1 cellular context compared by ENCODE assay signal in genomic region chr1:183915634-183916510, GRCh38.
A peak's percentile ranks its signal among the peaks of the same experiment; 100 is the strongest.
TF ChIP-seq lines count a peak whose summit lies in the region.

No MANE protein-coding gene starts in this region.

TF ChIP-seq in H1, 55 proteins besides CTCF, POLR2A, EP300 and RAD21 (continued from another document):
- TF ChIP-seq KDM4A (IDR thresholded peaks at IDR 0.05; ENCODE audit: low read depth, low read length, severe bottlenecking), result no peak
- no peak for TF ChIP-seq E2F6 (IDR thresholded peaks at IDR 0.05)
- no peak for TF ChIP-seq TAF7 (optimal IDR thresholded peaks at IDR 0.05; ENCODE audit: borderline replicate concordance, low read depth, low read length)
- peak; percentile 78 for TF ChIP-seq JUND (IDR thresholded peaks at IDR 0.05; ENCODE audit: low read length)
- no peak for TF ChIP-seq RNF2 (IDR thresholded peaks at IDR 0.05; ENCODE audit: borderline replicate concordance, low read depth, low read length, missing control alignments, poor library complexity, severe bottlenecking)
- TF ChIP-seq ATF3 (IDR thresholded peaks at IDR 0.05; ENCODE audit: insufficient read depth, low read depth, low read length), result peak; percentile 51; the same call in 1 of the 2 replicates
- TF ChIP-seq, protein P1, sequence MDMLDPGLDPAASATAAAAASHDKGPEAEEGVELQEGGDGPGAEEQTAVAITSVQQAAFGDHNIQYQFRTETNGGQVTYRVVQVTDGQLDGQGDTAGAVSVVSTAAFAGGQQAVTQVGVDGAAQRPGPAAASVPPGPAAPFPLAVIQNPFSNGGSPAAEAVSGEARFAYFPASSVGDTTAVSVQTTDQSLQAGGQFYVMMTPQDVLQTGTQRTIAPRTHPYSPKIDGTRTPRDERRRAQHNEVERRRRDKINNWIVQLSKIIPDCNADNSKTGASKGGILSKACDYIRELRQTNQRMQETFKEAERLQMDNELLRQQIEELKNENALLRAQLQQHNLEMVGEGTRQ (IDR thresholded peaks at IDR 0.05; ENCODE audit: low read length), result peak; percentile 51; the same call in 1 of the 2 replicates
- no peak for TF ChIP-seq CHD7 (IDR thresholded peaks at IDR 0.05; ENCODE audit: insufficient replicate concordance, low read length)
- TF ChIP-seq KDM1A (IDR thresholded peaks at IDR 0.05; ENCODE audit: borderline replicate concordance, low read length), result no peak
- no peak for TF ChIP-seq CEBPB (IDR thresholded peaks at IDR 0.05; ENCODE audit: low read depth, low read length)
- no peak for TF ChIP-seq POLR2AphosphoS5 (IDR thresholded peaks at IDR 0.05; ENCODE audit: low read depth, low read length)
- TF ChIP-seq CREB1 (IDR thresholded peaks at IDR 0.05), result no peak
- no peak for TF ChIP-seq PHF8 (conservative IDR thresholded peaks at IDR 0.05; ENCODE audit: low read depth, low read length)
- no peak for TF ChIP-seq CBX8 (IDR thresholded peaks at IDR 0.05; ENCODE audit: borderline replicate concordance, low read depth, low read length)
- TF ChIP-seq, protein P2, sequence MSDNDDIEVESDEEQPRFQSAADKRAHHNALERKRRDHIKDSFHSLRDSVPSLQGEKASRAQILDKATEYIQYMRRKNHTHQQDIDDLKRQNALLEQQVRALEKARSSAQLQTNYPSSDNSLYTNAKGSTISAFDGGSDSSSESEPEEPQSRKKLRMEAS (IDR thresholded peaks at IDR 0.05), result 0 out of 2 replicates have a peak, but pooled peaks have one; percentile 17
- no peak for TF ChIP-seq RFX5 (IDR thresholded peaks at IDR 0.05; ENCODE audit: borderline replicate concordance, low read depth, low read length)
- TF ChIP-seq EZH2 (IDR thresholded peaks at IDR 0.05; ENCODE audit: low read depth, low read length, severe bottlenecking), result no peak
- TF ChIP-seq RBBP5 (IDR thresholded peaks at IDR 0.05; ENCODE audit: borderline replicate concordance, low read depth, low read length), result no peak
